ENCODE assay signal across 21 cellular contexts in the genomic region with DNA sequence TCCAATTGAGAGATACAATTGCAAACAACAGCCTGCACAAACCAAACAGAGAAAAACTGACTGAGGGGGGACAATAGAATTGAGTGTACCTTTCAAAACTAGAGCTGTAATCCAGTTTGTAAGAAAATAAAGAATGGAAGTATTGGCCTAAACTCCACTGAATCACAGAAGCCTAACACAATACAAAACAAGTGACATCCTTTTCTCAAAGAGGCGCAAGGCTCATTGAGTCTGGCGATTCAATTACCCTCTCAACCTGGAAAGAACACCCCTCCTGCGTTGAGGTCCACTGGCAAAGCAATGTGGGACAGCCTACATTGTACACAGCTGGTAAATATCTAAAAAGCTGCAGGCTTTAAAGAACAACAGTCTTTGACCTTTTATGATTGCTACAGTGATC.
"Had no signal": no experiment of that assay in that cellular context is flagged by ENCODE, and none has a peak within 500 bp of the region (broad histone marks: within the 10 kb centered on the region; RNA-seq: fewer than 3 reads in every experiment).

No MANE protein-coding gene starts in this region.

- H3K4me3 ChIP-seq: esophagus muscularis mucosa, gastrocnemius medialis, heart right ventricle, ovary, right atrium auricular region, sigmoid colon, skin epidermis, stomach, thoracic aorta, transverse colon had no signal

- ATAC-seq: gastrocnemius medialis; heart right ventricle; left lobe of liver; naive thymus-derived CD4-positive, alpha-beta T cell had no signal

- H3K9me3 ChIP-seq: esophagus muscularis mucosa, gastrocnemius medialis, heart right ventricle, ovary, right atrium auricular region, sigmoid colon, stomach, thoracic aorta, transverse colon had no signal

- H3K36me3 ChIP-seq: esophagus muscularis mucosa, gastrocnemius medialis, ovary, right atrium auricular region, sigmoid colon, stomach, thoracic aorta, transverse colon had no signal

- H3K9me3 Mint-ChIP-seq: naive thymus-derived CD4-positive, alpha-beta T cell; nephron progenitor cell had no signal

- H3K27ac Mint-ChIP-seq: naive thymus-derived CD4-positive, alpha-beta T cell; nephron progenitor cell had no signal

- H3K27me3 Mint-ChIP-seq: naive thymus-derived CD4-positive, alpha-beta T cell had no signal

- H3K27ac ChIP-seq: epithelial cell of prostate, esophagus muscularis mucosa, gastrocnemius medialis, heart right ventricle, ovary, right atrium auricular region, sigmoid colon, skin epidermis, stomach, thoracic aorta, transverse colon had no signal

- DNase-seq: effector memory CD4-positive, alpha-beta T cell; gastrocnemius medialis; heart right ventricle; hypothalamus; kidney glomerular epithelial cell; mammary epithelial cell; naive thymus-derived CD4-positive, alpha-beta T cell; nephron progenitor cell; ovary; sigmoid colon; stimulated activated CD4-positive, alpha-beta T cell treated with anti-CD3 and anti-CD28 coated beads, Interleukin-2, amount 100 ng/mL, for 24 hours; stimulated activated naive CD4-positive, alpha-beta T cell; stomach; substantia nigra; transverse colon had no signal

- H3K4me3 Mint-ChIP-seq: naive thymus-derived CD4-positive, alpha-beta T cell; nephron progenitor cell had no signal

- H3K4me1 Mint-ChIP-seq: nephron progenitor cell had no signal

- H3K4me1 ChIP-seq: esophagus muscularis mucosa, gastrocnemius medialis, heart right ventricle, right atrium auricular region, sigmoid colon, stomach, transverse colon had no signal

- H3K27me3 ChIP-seq: esophagus muscularis mucosa, gastrocnemius medialis, heart right ventricle, ovary, right atrium auricular region, sigmoid colon, stomach, transverse colon had no signal
